ENCODE assay signal across 33 cellular contexts in genomic region chr1:150748859-150749719, GRCh38. TPM values are rescaled to one million over a fixed set of nuclear protein-coding genes. Genes with fewer than 3 reads are reported as not detected.
DNase-seq lines count a peak whose midpoint lies in the region; ATAC-seq, FAIRE-seq and TF ChIP-seq lines count a peak whose summit lies in the region.
"Had no signal": no experiment of that assay in that cellular context is flagged by ENCODE, and none has a peak within 500 bp of the region (broad histone marks: within the 10 kb centered on the region; RNA-seq: fewer than 3 reads in every experiment).

No MANE protein-coding gene starts in this region.

- TF ChIP-seq POLR2A in H1 (IDR thresholded peaks at IDR 0.05; ENCODE audit: control extremely low read depth in 1 of 2, low read depth in 2 of 2, low read length in 2 of 2), result no peak

- TF ChIP-seq EP300 in H1 (IDR thresholded peaks at IDR 0.05; ENCODE audit: borderline replicate concordance in 1 of 2, low read depth in 2 of 2, low read length in 2 of 2), result no peak

- no peak for TF ChIP-seq CTCF in H1 (IDR thresholded peaks at IDR 0.05; ENCODE audit: control extremely low read depth in 1 of 3, insufficient read depth in 1 of 3, low read depth in 1 of 3, low read length in 3 of 3)

- H3K27ac ChIP-seq in H1 (ENCODE audit: low read depth, low read length), result no peak overlapping the region
- peak overlapping the region; percentile 83 to 90 for H3K27ac ChIP-seq in mucosa of rectum (ENCODE audit: low read depth in 2 of 2, low read length in 2 of 2)
- H3K27ac ChIP-seq: body of pancreas, C4-2B, gastrocnemius medialis, psoas muscle, SJSA1 had no signal

- no peaks in the 10 kb centered on the region for H3K9me3 Mint-ChIP-seq in activated CD4-positive, alpha-beta T cell treated with anti-CD3 and anti-CD28 coated beads for 36 hours (ENCODE audit: low read depth)
- H3K9me3 Mint-ChIP-seq: endodermal cell; natural killer cell treated with Interleukin-12 subunit alpha and Interleukin-12 subunit beta and Interleukin-15 and Interleukin-18, amount 100 ng/mL, for 72 hours had no signal

- H4K8ac ChIP-seq in H1 (ENCODE audit: extremely low read depth, insufficient read depth, low read length), result no peak overlapping the region

- no peak overlapping the region for H2BK20ac ChIP-seq in H1 (ENCODE audit: low read length)

- CTCF ChIA-PET in activated CD4-positive, alpha-beta T cell treated with anti-CD3 and anti-CD28 coated beads for 36 hours (lab: Charles Lee), result no interaction called here
- CTCF ChIA-PET in H1 (lab: Charles Lee; ENCODE audit: partially characterized antibody), result interaction anchor here (1.3 kb wide), 1 partner anchor 10 kb away, joined by 6 read pairs; no protein-coding TSS in a partner anchor

- H3K56ac ChIP-seq in H1 (replicated peaks; ENCODE audit: insufficient read length, low read depth, low read length), result no peak overlapping the region

- no peaks in the 10 kb centered on the region for H3K79me1 ChIP-seq in H1 (ENCODE audit: low read depth, low read length)

- TF ChIP-seq RAD21 in H1 (IDR thresholded peaks at IDR 0.05 in 1 of 2, conservative IDR thresholded peaks at IDR 0.05 in 1 of 2; ENCODE audit: low read depth in 2 of 2, low read length in 2 of 2), result no peak

- H3K14ac ChIP-seq in H1 (ENCODE audit: insufficient read length), result no peak overlapping the region

- H3K27ac Mint-ChIP-seq in activated CD4-positive, alpha-beta T cell treated with anti-CD3 and anti-CD28 coated beads for 36 hours, result no peak overlapping the region
- H3K27ac Mint-ChIP-seq: endodermal cell; natural killer cell treated with Interleukin-12 subunit alpha and Interleukin-12 subunit beta and Interleukin-15 and Interleukin-18, amount 100 ng/mL, for 72 hours had no signal

- H3K27me3 Mint-ChIP-seq in activated CD4-positive, alpha-beta T cell treated with anti-CD3 and anti-CD28 coated beads for 36 hours, result no peaks in the 10 kb centered on the region
- H3K27me3 Mint-ChIP-seq: natural killer cell treated with Interleukin-12 subunit alpha and Interleukin-12 subunit beta and Interleukin-15 and Interleukin-18, amount 100 ng/mL, for 72 hours had no signal

- FAIRE-seq in GM19239 (lab: Jason Lieb, UNC) (peak; percentile 14), H1 (lab: Jason Lieb, UNC) (no peak)

- H2BK5ac ChIP-seq in H1 (ENCODE audit: low read depth, low read length), result no peak overlapping the region

- no peak overlapping the region for H3K4me3 Mint-ChIP-seq in activated CD4-positive, alpha-beta T cell treated with anti-CD3 and anti-CD28 coated beads for 36 hours
- H3K4me3 Mint-ChIP-seq: endodermal cell; natural killer cell treated with Interleukin-12 subunit alpha and Interleukin-12 subunit beta and Interleukin-15 and Interleukin-18, amount 100 ng/mL, for 72 hours had no signal

- H3K4me2 ChIP-seq in H1 (ENCODE audit: insufficient read depth in 1 of 2, low read depth in 2 of 2, low read length in 2 of 2), result no peak overlapping the region

- H4K20me1 ChIP-seq in H1 (replicated peaks in 1 of 2; ENCODE audit: control insufficient read depth in 1 of 2, insufficient read depth in 2 of 2, low read length in 2 of 2), result no peaks in the 10 kb centered on the region

- H3K27me3 ChIP-seq in H1 (replicated peaks in 1 of 4; ENCODE audit: control insufficient read depth in 3 of 4, extremely low read depth in 1 of 4, insufficient read depth in 3 of 4, low read length in 3 of 4) (no peaks in the 10 kb centered on the region), mucosa of rectum (ENCODE audit: control insufficient read depth in 2 of 2, insufficient read depth in 2 of 2, low read length in 2 of 2) (no peaks in the 10 kb centered on the region)
- H3K27me3 ChIP-seq: body of pancreas, gastrocnemius medialis, MG63, SJSA1 had no signal

- H2AFZ ChIP-seq in H1 (ENCODE audit: low read length), result 0 out of 2 replicates have a peak overlapping the region, but pooled peaks have one; percentile 34

- no peaks in the 10 kb centered on the region for H3K4me1 ChIP-seq in H1 (replicated peaks in 1 of 4; ENCODE audit: control insufficient read depth in 3 of 4, insufficient read depth in 4 of 4, low read length in 3 of 4)
- peaks cover 5 to 40% of the 10 kb centered on the region in 2 donors for H3K4me1 ChIP-seq in mucosa of rectum (ENCODE audit: control insufficient read depth in 2 of 2, insufficient read depth in 2 of 2, low read length in 2 of 2)
- H3K4me1 ChIP-seq: body of pancreas, gastrocnemius medialis, psoas muscle, SJSA1 had no signal

- POLR2A ChIA-PET in activated CD4-positive, alpha-beta T cell treated with anti-CD3 and anti-CD28 coated beads for 36 hours (lab: Charles Lee), result no interaction called here
- POLR2A ChIA-PET in H1 (lab: Charles Lee; ENCODE audit: partially characterized antibody), result interaction anchor here (0.7 kb wide), 1 partner anchor 171 kb away, joined by 3 read pairs; no protein-coding TSS in a partner anchor

- H3K4me3 ChIP-seq in H1 (ENCODE audit: extremely low read depth in 1 of 4, insufficient read depth in 2 of 4, low read depth in 3 of 4, low read length in 4 of 4) (no peak overlapping the region), mucosa of rectum (ENCODE audit: low read length in 2 of 2) (peak overlapping the region in 1 of 2 donors; percentile 30)
- H3K4me3 ChIP-seq: body of pancreas, gastrocnemius medialis, MG63, psoas muscle, SJSA1 had no signal

- no peak overlapping the region for H3K18ac ChIP-seq in H1 (ENCODE audit: extremely low read depth, low read length)

- no peak overlapping the region for H2BK12ac ChIP-seq in H1 (ENCODE audit: low read depth, low read length)

- H3K9ac ChIP-seq in H1 (replicated peaks in 1 of 4; ENCODE audit: extremely low read depth in 1 of 4, low read depth in 3 of 4, low read length in 3 of 4), result no peak overlapping the region
- peak overlapping the region in 1 of 2 donors; percentile 34 for H3K9ac ChIP-seq in mucosa of rectum (ENCODE audit: low read depth in 1 of 2, low read length in 2 of 2)

- H3K23me2 ChIP-seq in H1 (ENCODE audit: low read depth, low read length), result no peaks in the 10 kb centered on the region

- no peak overlapping the region for H3K4ac ChIP-seq in H1 (replicated peaks; ENCODE audit: insufficient read length, low read depth, low read length)

- no peaks in the 10 kb centered on the region for H3K9me3 ChIP-seq in H1 (ENCODE audit: insufficient read depth in 2 of 2, low read depth in 1 of 2, low read length in 1 of 2)
- H3K9me3 ChIP-seq in mucosa of rectum (ENCODE audit: control insufficient read depth in 2 of 2, low read length in 2 of 2), result no peaks in the 10 kb centered on the region
- H3K9me3 ChIP-seq: body of pancreas, gastrocnemius medialis, MG63, psoas muscle, SJSA1 had no signal

- H4K91ac ChIP-seq in H1 (replicated peaks; ENCODE audit: insufficient read length, low read length), result no peak overlapping the region

- H3K36me3 ChIP-seq in H1 (ENCODE audit: control insufficient read depth in 2 of 4, insufficient read depth in 4 of 4, low read length in 3 of 4) (no peaks in the 10 kb centered on the region), mucosa of rectum (ENCODE audit: control insufficient read depth in 2 of 2, insufficient read depth in 2 of 2, low read length in 2 of 2) (peaks cover 54 to 57% of the 10 kb centered on the region in 2 donors)
- H3K36me3 ChIP-seq: gastrocnemius medialis, MG63, SJSA1 had no signal

- no peaks in the 10 kb centered on the region for H3K79me2 ChIP-seq in H1 (ENCODE audit: control insufficient read depth in 1 of 2, insufficient read depth in 2 of 2, low read length in 2 of 2)

- H2BK120ac ChIP-seq in H1 (replicated peaks; ENCODE audit: low read depth, low read length), result no peak overlapping the region

- H2BK15ac ChIP-seq in H1 (ENCODE audit: low read length), result no peak overlapping the region

- H3K36me3 Mint-ChIP-seq in activated CD4-positive, alpha-beta T cell treated with anti-CD3 and anti-CD28 coated beads for 36 hours (ENCODE audit: low read depth), result peaks cover 15% of the 10 kb centered on the region

- no peak overlapping the region for H4K5ac ChIP-seq in H1 (ENCODE audit: insufficient read length, low read depth, low read length)

- no peak for DNase-seq in activated CD4-positive, alpha-beta T cell treated with anti-CD3 and anti-CD28 coated beads for 36 hours
- DNase-seq in activated CD4-positive, alpha-beta T cell treated with anti-CD3 and anti-CD28 coated beads for 48 hours, result no peak
- no peak for DNase-seq in GM19239 (ENCODE audit: insufficient read length, low spot score)
- DNase-seq in H1 (ENCODE audit: low read depth in 1 of 2, low spot score in 2 of 2), result no peak
- DNase-seq in sciatic nerve (ENCODE audit: low spot score), result no peak
- no peak for DNase-seq in activated T-cell treated with anti-CD3 and anti-CD28 coated beads, Interleukin-2, amount 50 U/mL, for 1 hour
- DNase-seq: 8988T; activated CD4-positive, CD25-positive, alpha-beta regulatory T cell; activated effector memory CD4-positive, alpha-beta T cell treated with anti-CD3 and anti-CD28 coated beads, Interleukin-2, amount 50 U/mL, for 16 hours; body of pancreas; Calu3; dermis blood vessel endothelial cell; DMS79 treated with DMSO at 0.1 percent for 48 hours; endodermal cell; gastrocnemius medialis; GDM1; GOT3; KBM-7; MG63; NCI-H1105; NCI-H187 treated with DMSO at 0.1 percent for 48 hours; NCI-H2171; NCI-H510A; psoas muscle; RPMI8226; stimulated activated CD4-positive, alpha-beta T cell treated with anti-CD3 and anti-CD28 coated beads, Interleukin-4, amount 100 ng/mL, for 4 hours; trophoblast cell had no signal

- no peak overlapping the region for H2AK5ac ChIP-seq in H1 (ENCODE audit: low read depth, low read length)

- intact Hi-C loops in activated CD4-positive, alpha-beta T cell treated with anti-CD3 and anti-CD28 coated beads for 36 hours (cut with DNase I, micrococcal nuclease), result no loop called here
- intact Hi-C loops in sciatic nerve (cut with DNase I), result no loop called here

- H3K23ac ChIP-seq in H1 (ENCODE audit: insufficient read length), result no peak overlapping the region

- peak; percentile 47 for ATAC-seq in activated CD4-positive, alpha-beta T cell treated with anti-CD3 and anti-CD28 coated beads for 36 hours
- ATAC-seq in GM18867 (IDR thresholded peaks at IDR 0.05; ENCODE audit: unreplicated experiment) (no peak), sciatic nerve (no peak)
- ATAC-seq: body of pancreas; gastrocnemius medialis; natural killer cell treated with Interleukin-12 subunit alpha and Interleukin-12 subunit beta and Interleukin-15 and Interleukin-18, amount 100 ng/mL, for 72 hours; psoas muscle had no signal

- WGBS in H1 (ENCODE audit: extremely low coverage in 1 of 2, insufficient coverage in 1 of 2, insufficient read length in 1 of 2, insufficient replicate concordance in 2 of 2, low coverage in 1 of 2, low lambda C conversion rate in 2 of 2, missing lambda C conversion rate in 1 of 2), 2 experiments, result 94% methylated on average over 5 of the region's 12 CpGs; no CpG with 5 or more reads in 1 of the 2 experiments

- no peaks in the 10 kb centered on the region for H3K4me1 Mint-ChIP-seq in activated CD4-positive, alpha-beta T cell treated with anti-CD3 and anti-CD28 coated beads for 36 hours

RNA-seq across cellular contexts. Expression of gene CTSS, which starts 16.5 kb away (rescaled TPM):
- 10 to 100 TPM; 31.4 to 44.8 TPM for total RNA-seq in activated CD4-positive, alpha-beta T cell treated with anti-CD3 and anti-CD28 coated beads for 36 hours
- not detected in 2 replicates for total RNA-seq in H1 (2021; fragmentation: NEBNext Ultra II Directional; extraction: Animal tissue kit (Norgen Biotek cat#: 25700))
- not detected in 2 replicates for polyA plus RNA-seq in H1 (2011; rRNA removed)
- 0.08 TPM for polyA plus RNA-seq in H1 (2011; cell fraction: cytosol; rRNA removed)
- polyA plus RNA-seq in H1 (2011; cell fraction: nucleus; rRNA removed), result not detected
- polyA plus RNA-seq in H1 (2012, experiment 1 of 2), result not detected in 4 replicates
- polyA plus RNA-seq in H1 (2012, experiment 2 of 2), result not detected
- 0.04 TPM for polyA plus RNA-seq in H1 (2013, experiment 1 of 2)
- 0.07 TPM for polyA plus RNA-seq in H1 (2013, experiment 2 of 2)
- 0.28 TPM in 1 of 2 replicates, not detected in the other for polyA minus RNA-seq in H1 (2011; rRNA and poly(A)+ RNA removed)
- polyA minus RNA-seq in H1 (2011; cell fraction: cytosol; rRNA and poly(A)+ RNA removed), result not detected
- not detected for polyA minus RNA-seq in H1 (2011; cell fraction: nucleus; rRNA and poly(A)+ RNA removed)
- total RNA-seq in sciatic nerve, result 80.9 TPM
- total RNA-seq: endodermal cell had no signal

RNA-seq across cellular contexts. Expression of gene HORMAD1, which starts 28.4 kb away (rescaled TPM):
- total RNA-seq in activated CD4-positive, alpha-beta T cell treated with anti-CD3 and anti-CD28 coated beads for 36 hours, result under 1 TPM in 1 of 2 experiments, not detected in 1; 0.25 TPM
- total RNA-seq in H1 (2021; fragmentation: NEBNext Ultra II Directional; extraction: Animal tissue kit (Norgen Biotek cat#: 25700)), result not detected in 2 replicates
- not detected in 2 replicates for polyA plus RNA-seq in H1 (2011; rRNA removed)
- not detected for polyA plus RNA-seq in H1 (2011; cell fraction: cytosol; rRNA removed)
- polyA plus RNA-seq in H1 (2011; cell fraction: nucleus; rRNA removed), result not detected
- polyA plus RNA-seq in H1 (2012, experiment 1 of 2), result not detected in 4 replicates
- not detected for polyA plus RNA-seq in H1 (2012, experiment 2 of 2)
- polyA plus RNA-seq in H1 (2013, experiment 1 of 2), result not detected
- not detected for polyA plus RNA-seq in H1 (2013, experiment 2 of 2)
- polyA minus RNA-seq in H1 (2011; rRNA and poly(A)+ RNA removed), result not detected in 2 replicates
- not detected for polyA minus RNA-seq in H1 (2011; cell fraction: cytosol; rRNA and poly(A)+ RNA removed)
- polyA minus RNA-seq in H1 (2011; cell fraction: nucleus; rRNA and poly(A)+ RNA removed), result not detected
- 3.8 TPM for total RNA-seq in sciatic nerve
- total RNA-seq: body of pancreas, Calu3, endodermal cell, kidney epithelial cell, SJSA1 had no signal
- polyA plus RNA-seq: psoas muscle had no signal

RNA-seq across cellular contexts. Expression of gene GOLPH3L, which starts 52.1 kb away (rescaled TPM):
- total RNA-seq in activated CD4-positive, alpha-beta T cell treated with anti-CD3 and anti-CD28 coated beads for 36 hours, result 10 to 100 TPM; 24.2 to 29.1 TPM
- 39.8 and 40.8 TPM in 2 replicates for total RNA-seq in H1 (2021; fragmentation: NEBNext Ultra II Directional; extraction: Animal tissue kit (Norgen Biotek cat#: 25700))
- polyA plus RNA-seq in H1 (2011; rRNA removed), result 8.0 and 13.3 TPM in 2 replicates
- 14.1 TPM for polyA plus RNA-seq in H1 (2011; cell fraction: cytosol; rRNA removed)
- polyA plus RNA-seq in H1 (2011; cell fraction: nucleus; rRNA removed), result 4.1 TPM
- polyA plus RNA-seq in H1 (2012, experiment 1 of 2), result 23.8 to 34.1 TPM (median 29.4 TPM) in 4 replicates
- 4.5 TPM for polyA plus RNA-seq in H1 (2012, experiment 2 of 2)
- polyA plus RNA-seq in H1 (2013, experiment 1 of 2), result 23.6 TPM
- polyA plus RNA-seq in H1 (2013, experiment 2 of 2), result 25.1 TPM
- 23.6 and 33.8 TPM in 2 replicates for polyA minus RNA-seq in H1 (2011; rRNA and poly(A)+ RNA removed)
- 25.9 TPM for polyA minus RNA-seq in H1 (2011; cell fraction: cytosol; rRNA and poly(A)+ RNA removed)
- 14.8 TPM for polyA minus RNA-seq in H1 (2011; cell fraction: nucleus; rRNA and poly(A)+ RNA removed)
- 27.6 TPM for total RNA-seq in sciatic nerve

RNA-seq across cellular contexts. Expression of gene CTSK, which starts 59.0 kb away (rescaled TPM):
- total RNA-seq in activated CD4-positive, alpha-beta T cell treated with anti-CD3 and anti-CD28 coated beads for 36 hours, result 1 to 10 TPM; 1.5 to 2.1 TPM
- 2.7 and 2.8 TPM in 2 replicates for total RNA-seq in H1 (2021; fragmentation: NEBNext Ultra II Directional; extraction: Animal tissue kit (Norgen Biotek cat#: 25700))
- 2.0 and 4.2 TPM in 2 replicates for polyA plus RNA-seq in H1 (2011; rRNA removed)
- polyA plus RNA-seq in H1 (2011; cell fraction: cytosol; rRNA removed), result 3.0 TPM
- 4.8 TPM for polyA plus RNA-seq in H1 (2011; cell fraction: nucleus; rRNA removed)
- 2.9 to 3.7 TPM (median 3.2 TPM) in 4 replicates for polyA plus RNA-seq in H1 (2012, experiment 1 of 2)
- 0.31 TPM for polyA plus RNA-seq in H1 (2012, experiment 2 of 2)
- polyA plus RNA-seq in H1 (2013, experiment 1 of 2), result 3.7 TPM
- 3.4 TPM for polyA plus RNA-seq in H1 (2013, experiment 2 of 2)
- polyA minus RNA-seq in H1 (2011; rRNA and poly(A)+ RNA removed), result 2.2 and 2.5 TPM in 2 replicates
- polyA minus RNA-seq in H1 (2011; cell fraction: cytosol; rRNA and poly(A)+ RNA removed), result not detected
- polyA minus RNA-seq in H1 (2011; cell fraction: nucleus; rRNA and poly(A)+ RNA removed), result 2.7 TPM
- total RNA-seq in sciatic nerve, result 101 TPM

Comparison
In these comparisons a context has a peak if more than half of its experiments do, and no peak if none do; other contexts are left out.
1. RNA of gene CTSS, which starts 16.5 kb away (total RNA-seq): 80.9 TPM in sciatic nerve (single experiment) and 31.4 to 44.8 TPM in activated CD4-positive, alpha-beta T cell treated with anti-CD3 and anti-CD28 coated beads for 36 hours; not detected in H1; every median in the first group is over 10 times any median in the second.